In the genomic region with DNA sequence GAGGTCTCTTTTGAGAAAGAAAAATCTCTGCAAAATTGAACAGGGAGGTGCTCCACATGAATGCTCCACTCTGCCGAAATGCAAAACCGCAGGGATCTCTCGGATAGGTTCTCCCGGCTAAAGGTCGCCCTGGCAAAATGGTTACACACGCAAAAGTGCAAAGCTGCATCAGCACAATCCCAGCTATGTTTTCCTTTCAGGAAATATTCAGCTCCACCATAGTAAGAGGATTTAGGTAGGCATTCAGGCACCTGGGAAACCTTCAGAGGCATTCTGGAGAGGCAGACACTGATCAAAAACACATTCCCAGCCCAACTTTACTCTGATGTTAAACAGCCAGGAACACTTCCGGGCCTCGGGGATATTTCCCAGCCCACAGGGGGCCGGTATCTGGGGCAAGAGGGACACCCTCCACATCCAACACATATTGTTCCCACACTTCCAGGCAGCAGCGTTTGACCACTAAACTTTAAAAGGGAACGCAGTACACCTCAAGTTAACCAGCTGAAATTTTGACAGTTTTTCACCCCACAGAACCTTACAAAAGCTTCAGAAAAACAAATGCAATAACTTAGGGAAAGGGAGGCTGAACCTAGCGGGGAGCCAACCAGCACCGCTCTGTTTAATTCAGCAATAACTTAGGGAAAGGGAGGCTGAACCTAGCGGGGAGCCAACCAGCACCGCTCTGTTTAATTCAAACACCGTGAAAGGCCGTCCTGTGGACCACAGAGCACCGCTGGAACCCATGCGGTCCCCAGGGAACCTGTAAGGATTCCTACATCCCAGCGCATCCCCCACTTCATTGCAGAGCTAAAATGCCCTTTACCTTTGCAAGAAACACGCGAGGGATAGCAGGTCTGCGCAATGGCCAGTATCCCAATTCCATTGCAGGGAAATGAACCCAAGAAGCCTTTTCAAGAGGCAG, we compare ENCODE assay signal across 1 cellular context.
TF ChIP-seq lines count a peak whose summit lies in the region.

No MANE protein-coding gene starts in this region.

TF ChIP-seq in HepG2, 621 proteins besides CTCF, POLR2A, EP300 and RAD21 (continued from another document):
- TF ChIP-seq, protein P1, sequence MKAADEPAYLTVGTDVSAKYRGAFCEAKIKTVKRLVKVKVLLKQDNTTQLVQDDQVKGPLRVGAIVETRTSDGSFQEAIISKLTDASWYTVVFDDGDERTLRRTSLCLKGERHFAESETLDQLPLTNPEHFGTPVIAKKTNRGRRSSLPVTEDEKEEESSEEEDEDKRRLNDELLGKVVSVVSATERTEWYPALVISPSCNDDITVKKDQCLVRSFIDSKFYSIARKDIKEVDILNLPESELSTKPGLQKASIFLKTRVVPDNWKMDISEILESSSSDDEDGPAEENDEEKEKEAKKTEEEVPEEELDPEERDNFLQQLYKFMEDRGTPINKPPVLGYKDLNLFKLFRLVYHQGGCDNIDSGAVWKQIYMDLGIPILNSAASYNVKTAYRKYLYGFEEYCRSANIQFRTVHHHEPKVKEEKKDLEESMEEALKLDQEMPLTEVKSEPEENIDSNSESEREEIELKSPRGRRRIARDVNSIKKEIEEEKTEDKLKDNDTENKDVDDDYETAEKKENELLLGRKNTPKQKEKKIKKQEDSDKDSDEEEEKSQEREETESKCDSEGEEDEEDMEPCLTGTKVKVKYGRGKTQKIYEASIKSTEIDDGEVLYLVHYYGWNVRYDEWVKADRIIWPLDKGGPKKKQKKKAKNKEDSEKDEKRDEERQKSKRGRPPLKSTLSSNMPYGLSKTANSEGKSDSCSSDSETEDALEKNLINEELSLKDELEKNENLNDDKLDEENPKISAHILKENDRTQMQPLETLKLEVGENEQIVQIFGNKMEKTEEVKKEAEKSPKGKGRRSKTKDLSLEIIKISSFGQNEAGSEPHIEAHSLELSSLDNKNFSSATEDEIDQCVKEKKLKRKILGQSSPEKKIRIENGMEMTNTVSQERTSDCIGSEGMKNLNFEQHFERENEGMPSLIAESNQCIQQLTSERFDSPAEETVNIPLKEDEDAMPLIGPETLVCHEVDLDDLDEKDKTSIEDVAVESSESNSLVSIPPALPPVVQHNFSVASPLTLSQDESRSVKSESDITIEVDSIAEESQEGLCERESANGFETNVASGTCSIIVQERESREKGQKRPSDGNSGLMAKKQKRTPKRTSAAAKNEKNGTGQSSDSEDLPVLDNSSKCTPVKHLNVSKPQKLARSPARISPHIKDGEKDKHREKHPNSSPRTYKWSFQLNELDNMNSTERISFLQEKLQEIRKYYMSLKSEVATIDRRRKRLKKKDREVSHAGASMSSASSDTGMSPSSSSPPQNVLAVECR (CRISPR knock-in tag; IDR thresholded peaks at IDR 0.05; ENCODE audit: borderline replicate concordance): peak; percentile 55; the same call in 1 of the 2 replicates
- TF ChIP-seq KDM1A (CRISPR knock-in tag; IDR thresholded peaks at IDR 0.05): no peak
- TF ChIP-seq PPARG (CRISPR knock-in tag; conservative IDR thresholded peaks at IDR 0.05): peak; percentile 21; the same call in 1 of the 2 replicates
